Comparison of ENCODE assay signal across 19 cellular contexts in genomic region chr11:133904818-133905515, GRCh38. TPM values are rescaled to one million over a fixed set of nuclear protein-coding genes. Genes with fewer than 3 reads are reported as not detected.
DNase-seq lines count a peak whose midpoint lies in the region; ATAC-seq, FAIRE-seq and TF ChIP-seq lines count a peak whose summit lies in the region.
"Had no signal": no experiment of that assay in that cellular context is flagged by ENCODE, and none has a peak within 500 bp of the region (broad histone marks: within the 10 kb centered on the region; RNA-seq: fewer than 3 reads in every experiment).

No MANE protein-coding gene starts in this region.

- H3K27me3 Mint-ChIP-seq in activated T-helper 17 cell treated with anti-CD3 and anti-CD28 coated beads, Interleukin-2, amount 50 U/mL, for 72 hours = no peaks in the 10 kb centered on the region

- TF ChIP-seq POLR2A in right lobe of liver (IDR thresholded peaks at IDR 0.05) = no peak
- no peak for TF ChIP-seq POLR2A in HepG2 (IDR thresholded peaks at IDR 0.05; ENCODE audit: insufficient read depth in 1 of 2, low read depth in 2 of 2, low read length in 2 of 2)
- no peak for TF ChIP-seq POLR2A in GM12891 (IDR thresholded peaks at IDR 0.05; ENCODE audit: low read depth, low read length)

- H3K4me3 ChIP-seq in right lobe of liver (no peak overlapping the region), HepG2 (replicated peaks in 1 of 3; ENCODE audit: insufficient read depth in 1 of 3, low read depth in 2 of 3, low read length in 3 of 3) (no peak overlapping the region)

- WGBS in right lobe of liver (ENCODE audit: insufficient coverage, low coverage, low lambda C conversion rate, missing lambda C conversion rate) = 54% methylated on average over 5 of the region's 6 CpGs
- WGBS in HepG2 (ENCODE audit: low lambda C conversion rate) = 13% methylated on average over 6 of the region's 6 CpGs

- CTCF ChIA-PET in HepG2 (lab: Yijun Ruan, JAX; ENCODE audit: low intra/inter-chr PET ratio, low total read pairs) = no interaction called here

- H3K27ac ChIP-seq in right lobe of liver (no peak overlapping the region), HepG2 (ENCODE audit: extremely low read length, insufficient read depth, low read length) (no peak overlapping the region)
- H3K27ac ChIP-seq: C4-2B, RWPE1 had no signal

- TF ChIP-seq RAD21 in HepG2 (CRISPR knock-in tag; IDR thresholded peaks at IDR 0.05) = no peak

- no peak for FAIRE-seq in HepG2 (lab: Jason Lieb, UNC)
- FAIRE-seq in GM12891 (lab: Jason Lieb, UNC) = no peak
- FAIRE-seq: H54 had no signal

- in situ Hi-C loops in HepG2 (cut with HindIII; ENCODE audit: extremely low pct_ligation_motif_present, low pct_unique_long_range_greater_than_20kb) = no loop called here

- H3K9ac ChIP-seq in HepG2 (ENCODE audit: insufficient read depth, low read depth, low read length) = no peak overlapping the region

- peak overlapping the region; percentile 67 for H3K27ac Mint-ChIP-seq in activated T-helper 17 cell treated with anti-CD3 and anti-CD28 coated beads, Interleukin-2, amount 50 U/mL, for 72 hours

- H2AFZ ChIP-seq in HepG2 (ENCODE audit: low read length) = no peak overlapping the region

- no peaks in the 10 kb centered on the region for H4K20me1 ChIP-seq in HepG2 (ENCODE audit: insufficient read depth, low read length)

- peak in 2 of 3 donors; percentile 11 to 14 for DNase-seq in right lobe of liver
- DNase-seq in HepG2 (ENCODE audit: low spot score) = no peak
- peak; percentile 14 for DNase-seq in mesenteric fat pad (ENCODE audit: low spot score)
- no peak for DNase-seq in HPDE6-E6E7 (ENCODE audit: extremely low spot score)
- no peak for DNase-seq in GM12891 (ENCODE audit: insufficient read length, low spot score)
- no peak for DNase-seq in HK-2 (ENCODE audit: unreplicated experiment)
- DNase-seq: ACHN, DMS 273 treated with DMSO at 0.1 percent for 48 hours, DND-41, NCI-H1105 treated with DMSO at 0.1 percent for 48 hours, NCI-H1694 treated with DMSO at 0.1 percent for 48 hours, NCI-H510A, NCI-H82, PC-3 had no signal

- TF ChIP-seq CTCF in right lobe of liver (IDR thresholded peaks at IDR 0.05) = no peak
- no peak for TF ChIP-seq CTCF in HepG2 (CRISPR knock-in tag; IDR thresholded peaks at IDR 0.05)

- H3K9me3 ChIP-seq in right lobe of liver = no peaks in the 10 kb centered on the region
- no peaks in the 10 kb centered on the region for H3K9me3 ChIP-seq in HepG2 (ENCODE audit: low read length)

- H3K36me3 ChIP-seq in right lobe of liver (no peaks in the 10 kb centered on the region), HepG2 (replicated peaks in 1 of 2; ENCODE audit: control insufficient read depth in 1 of 2, insufficient read depth in 2 of 2, low read length in 2 of 2) (no peaks in the 10 kb centered on the region)

- no peak for TF ChIP-seq EP300 in HepG2 (IDR thresholded peaks at IDR 0.05; ENCODE audit: low read depth in 2 of 2, low read length in 2 of 2)
- TF ChIP-seq EP300 in HepG2 (CRISPR knock-in tag; IDR thresholded peaks at IDR 0.05; ENCODE audit: borderline replicate concordance) = no peak

- peaks cover 11% of the 10 kb centered on the region for H3K4me1 Mint-ChIP-seq in activated T-helper 17 cell treated with anti-CD3 and anti-CD28 coated beads, Interleukin-2, amount 50 U/mL, for 72 hours

- no peaks in the 10 kb centered on the region for H3K27me3 ChIP-seq in right lobe of liver
- peaks cover 0 to 23% of the 10 kb centered on the region in 2 experiments; a peak in 2 of 5 replicates for H3K27me3 ChIP-seq in HepG2 (ENCODE audit: control insufficient read depth in 1 of 2, insufficient read depth in 2 of 2, low read length in 2 of 2)

- POLR2A ChIA-PET in HepG2 (lab: Yijun Ruan, JAX) = no interaction called here

- no TSS peak for BruUV-seq in HepG2 (replicated peaks; lab: Mats Ljungman, UMichigan)

- H3K4me2 ChIP-seq in HepG2 (ENCODE audit: low read depth, low read length) = no peak overlapping the region

- no peak overlapping the region for H3K4me3 Mint-ChIP-seq in activated T-helper 17 cell treated with anti-CD3 and anti-CD28 coated beads, Interleukin-2, amount 50 U/mL, for 72 hours

- no peaks in the 10 kb centered on the region for H3K79me2 ChIP-seq in HepG2 (ENCODE audit: insufficient read depth, low read length)

- intact Hi-C loops in right lobe of liver (cut with DNase I) (no loop called here), HepG2 (cut with micrococcal nuclease; ENCODE audit: unreplicated experiment) (no loop called here)

- peaks cover 56% of the 10 kb centered on the region for H3K36me3 Mint-ChIP-seq in activated T-helper 17 cell treated with anti-CD3 and anti-CD28 coated beads, Interleukin-2, amount 50 U/mL, for 72 hours (ENCODE audit: low read depth)

- ATAC-seq in right lobe of liver (no peak), HepG2 (no peak)
- ATAC-seq in activated T-helper 17 cell treated with anti-CD3 and anti-CD28 coated beads, Interleukin-2, amount 50 U/mL, for 72 hours (replicated peaks) = no peak
- ATAC-seq: PC-3 had no signal

- H3K9me3 Mint-ChIP-seq in activated T-helper 17 cell treated with anti-CD3 and anti-CD28 coated beads, Interleukin-2, amount 50 U/mL, for 72 hours = no peaks in the 10 kb centered on the region

- no peaks in the 10 kb centered on the region for H3K4me1 ChIP-seq in right lobe of liver
- H3K4me1 ChIP-seq in HepG2 (ENCODE audit: insufficient read depth, low read length) = no peaks in the 10 kb centered on the region

TF ChIP-seq in HepG2, 621 proteins besides CTCF, POLR2A, EP300 and RAD21:
- TF ChIP-seq ONECUT2 (CRISPR knock-in tag; IDR thresholded peaks at IDR 0.05) (no peak), GATAD2A (CRISPR knock-in tag; IDR thresholded peaks at IDR 0.05) (no peak)

TF ChIP-seq in GM12891, 5 proteins besides CTCF, POLR2A, EP300 and RAD21 (continues in another document):
- no peak for TF ChIP-seq POLR2AphosphoS5 (IDR thresholded peaks at IDR 0.05; ENCODE audit: low read depth, low read length)
- TF ChIP-seq TAF1 (IDR thresholded peaks at IDR 0.05; ENCODE audit: low read depth, low read length) = no peak
- no peak for TF ChIP-seq SPI1 (IDR thresholded peaks at IDR 0.05; ENCODE audit: low read depth, low read length)
- no peak for TF ChIP-seq POU2F2 (IDR thresholded peaks at IDR 0.05; ENCODE audit: low read depth, low read length)

RNA-seq across cellular contexts. Expression of gene IGSF9B, which starts 51.8 kb away (rescaled TPM):
- total RNA-seq in right lobe of liver (under 1 TPM in 2 of 6 experiments, not detected in 4; 0.15 to 0.23 TPM), HepG2 (2016; rRNA removed; fragmentation: Illumina TruSeq; extraction: Trizol) (not detected in 2 replicates), mesenteric fat pad (3.0 TPM)
- not detected in 2 replicates for total RNA-seq in HepG2 (2016; cell fraction: cytosol; rRNA removed; fragmentation: Illumina TruSeq; extraction: Trizol; ENCODE audit: low read depth)
- total RNA-seq in HepG2 (2016; cell fraction: insoluble cytoplasmic fraction; rRNA removed; fragmentation: Illumina TruSeq; extraction: Trizol) = not detected in 2 replicates
- total RNA-seq in HepG2 (2016; cell fraction: membrane; rRNA removed; fragmentation: Illumina TruSeq; extraction: Trizol) = 0.09 TPM in 1 of 2 replicates, not detected in the other
- total RNA-seq in HepG2 (2016; cell fraction: nucleus; rRNA removed; fragmentation: Illumina TruSeq; extraction: Trizol) = not detected in 2 replicates
- not detected in 2 replicates for polyA plus RNA-seq in HepG2 (2011; rRNA removed)
- polyA plus RNA-seq in HepG2 (2011; cell fraction: cytosol; rRNA removed) = not detected in 2 replicates
- polyA plus RNA-seq in HepG2 (2011; cell fraction: nucleus; rRNA removed) = 0.19 and 0.21 TPM in 2 replicates
- polyA plus RNA-seq in HepG2 (2012) = not detected in 2 replicates
- not detected in 2 replicates for polyA plus RNA-seq in HepG2 (2016; cell fraction: cytosol; fragmentation: Illumina TruSeq; extraction: Trizol; ENCODE audit: low read depth)
- not detected in 2 replicates for polyA plus RNA-seq in HepG2 (2016; cell fraction: insoluble cytoplasmic fraction; fragmentation: Illumina TruSeq; extraction: Trizol; ENCODE audit: low read depth)
- polyA plus RNA-seq in HepG2 (2016; cell fraction: membrane; fragmentation: Illumina TruSeq; extraction: Trizol; ENCODE audit: low read depth) = not detected in 2 replicates
- polyA plus RNA-seq in HepG2 (2016; cell fraction: nucleus; fragmentation: Illumina TruSeq; extraction: Trizol; ENCODE audit: insufficient read depth, low read depth) = not detected in 2 replicates
- not detected in 2 replicates for polyA minus RNA-seq in HepG2 (2011; rRNA and poly(A)+ RNA removed; ENCODE audit: low replicate concordance)
- not detected in 2 replicates for polyA minus RNA-seq in HepG2 (2011; cell fraction: cytosol; rRNA and poly(A)+ RNA removed)
- polyA minus RNA-seq in HepG2 (2011; cell fraction: nucleus; rRNA and poly(A)+ RNA removed) = not detected in 2 replicates
- 100 to 1,000 TPM in 1 of 2 donors, 10 to 100 TPM in 1; 25.4 to 279 TPM for total RNA-seq in activated T-helper 17 cell treated with anti-CD3 and anti-CD28 coated beads, Interleukin-2, amount 50 U/mL, for 72 hours
- polyA plus RNA-seq in GM12891 (2012; ENCODE audit: low read depth, missing spikeins) = 1.6 TPM

RNA-seq across cellular contexts. Expression of gene SPATA19, which starts 59.7 kb away (rescaled TPM):
- total RNA-seq in right lobe of liver = not detected
- total RNA-seq in HepG2 (2016; rRNA removed; fragmentation: Illumina TruSeq; extraction: Trizol) = not detected in 2 replicates
- total RNA-seq in HepG2 (2016; cell fraction: cytosol; rRNA removed; fragmentation: Illumina TruSeq; extraction: Trizol; ENCODE audit: low read depth) = not detected in 2 replicates
- total RNA-seq in HepG2 (2016; cell fraction: insoluble cytoplasmic fraction; rRNA removed; fragmentation: Illumina TruSeq; extraction: Trizol) = not detected in 2 replicates
- total RNA-seq in HepG2 (2016; cell fraction: membrane; rRNA removed; fragmentation: Illumina TruSeq; extraction: Trizol) = not detected in 2 replicates
- not detected in 2 replicates for total RNA-seq in HepG2 (2016; cell fraction: nucleus; rRNA removed; fragmentation: Illumina TruSeq; extraction: Trizol)
- polyA plus RNA-seq in HepG2 (2011; rRNA removed) = not detected in 2 replicates
- not detected in 2 replicates for polyA plus RNA-seq in HepG2 (2011; cell fraction: cytosol; rRNA removed)
- polyA plus RNA-seq in HepG2 (2011; cell fraction: nucleus; rRNA removed) = not detected in 2 replicates
- not detected in 2 replicates for polyA plus RNA-seq in HepG2 (2012)
- not detected in 2 replicates for polyA plus RNA-seq in HepG2 (2016; cell fraction: cytosol; fragmentation: Illumina TruSeq; extraction: Trizol; ENCODE audit: low read depth)
- polyA plus RNA-seq in HepG2 (2016; cell fraction: insoluble cytoplasmic fraction; fragmentation: Illumina TruSeq; extraction: Trizol; ENCODE audit: low read depth) = not detected in 2 replicates
- polyA plus RNA-seq in HepG2 (2016; cell fraction: membrane; fragmentation: Illumina TruSeq; extraction: Trizol; ENCODE audit: low read depth) = not detected in 2 replicates
- not detected in 2 replicates for polyA plus RNA-seq in HepG2 (2016; cell fraction: nucleus; fragmentation: Illumina TruSeq; extraction: Trizol; ENCODE audit: insufficient read depth, low read depth)
- not detected in 2 replicates for polyA minus RNA-seq in HepG2 (2011; rRNA and poly(A)+ RNA removed; ENCODE audit: low replicate concordance)
- polyA minus RNA-seq in HepG2 (2011; cell fraction: cytosol; rRNA and poly(A)+ RNA removed) = not detected in 2 replicates
- not detected in 2 replicates for polyA minus RNA-seq in HepG2 (2011; cell fraction: nucleus; rRNA and poly(A)+ RNA removed)
- not detected for total RNA-seq in activated T-helper 17 cell treated with anti-CD3 and anti-CD28 coated beads, Interleukin-2, amount 50 U/mL, for 72 hours
- not detected for total RNA-seq in mesenteric fat pad
- polyA plus RNA-seq in GM12891 (2012; ENCODE audit: low read depth, missing spikeins) = 0.12 TPM
- total RNA-seq: G401, PC-3 had no signal

Comparison
In these comparisons a context has a peak if more than half of its experiments do, and no peak if none do; other contexts are left out.
1. DNase-seq: peak in right lobe of liver (2 of 3) and mesenteric fat pad (single experiment); none in HepG2 (single experiment), HPDE6-E6E7 (single experiment), GM12891 (single experiment) and HK-2 (single experiment).